Comparison of ENCODE assay signal across 9 cellular contexts in genomic region chr12:106343213-106343509, GRCh38. TPM values are rescaled to one million over a fixed set of nuclear protein-coding genes. Genes with fewer than 3 reads are reported as not detected.
A peak's percentile ranks its signal among the peaks of the same experiment; 100 is the strongest.
DNase-seq lines count a peak whose midpoint lies in the region; TF ChIP-seq lines count a peak whose summit lies in the region.
"Had no signal": no experiment of that assay in that cellular context is flagged by ENCODE, and none has a peak within 500 bp of the region (broad histone marks: within the 10 kb centered on the region; RNA-seq: fewer than 3 reads in every experiment).

No MANE protein-coding gene starts in this region.

- DNase-seq in SK-N-MC (ENCODE audit: low read depth, low spot score) (no peak), esophagus muscularis mucosa (ENCODE audit: extremely low spot score) (no peak), mesenchymal stem cell (no peak), suprapubic skin (ENCODE audit: low spot score in 2 of 2) (no peak), testis (no peak), A172 (ENCODE audit: low spot score) (no peak), NCI-H82 treated with DMSO at 0.1 percent for 48 hours (lab: John Stamatoyannopoulos, UW; ENCODE audit: unreplicated experiment) (no peak), NCI-H146 treated with DMSO at 0.1 percent for 48 hours (lab: John Stamatoyannopoulos, UW; ENCODE audit: unreplicated experiment) (no peak)
- DNase-seq: posterior cingulate gyrus had no signal

- H3K27me3 ChIP-seq in esophagus muscularis mucosa (no peaks in the 10 kb centered on the region), mesenchymal stem cell (ENCODE audit: control insufficient read depth in 1 of 2, insufficient read depth in 1 of 2, low read length in 2 of 2) (no peaks in the 10 kb centered on the region), suprapubic skin (no peaks in the 10 kb centered on the region), testis (no peaks in the 10 kb centered on the region)

- H3K4me3 ChIP-seq in SK-N-MC: 0 out of 2 replicates have a peak overlapping the region, but pooled peaks have one; percentile 36
- H3K4me3 ChIP-seq in esophagus muscularis mucosa: peak overlapping the region; percentile 15 to 31 (median 22)
- H3K4me3 ChIP-seq in mesenchymal stem cell (ENCODE audit: insufficient read depth in 1 of 2, low read depth in 1 of 2, low read length in 2 of 2): peak overlapping the region in 1 of 2 experiments; percentile 60
- H3K4me3 ChIP-seq in suprapubic skin: peak overlapping the region; percentile 26
- H3K4me3 ChIP-seq in testis: no peak overlapping the region

- H3K36me3 ChIP-seq in SK-N-MC (ENCODE audit: insufficient read depth, low read length): no peaks in the 10 kb centered on the region
- peaks cover 10 to 57% (median 23%) of the 10 kb centered on the region in 4 donors for H3K36me3 ChIP-seq in esophagus muscularis mucosa
- peaks cover 7 to 13% of the 10 kb centered on the region in 2 experiments for H3K36me3 ChIP-seq in mesenchymal stem cell (ENCODE audit: control insufficient read depth in 1 of 2, insufficient read depth in 2 of 2, low read depth in 1 of 2, low read length in 2 of 2)
- H3K36me3 ChIP-seq in suprapubic skin: peaks cover 4% of the 10 kb centered on the region
- no peaks in the 10 kb centered on the region for H3K36me3 ChIP-seq in testis (ENCODE audit: low read depth, missing control alignments)

- H2BK5ac ChIP-seq in mesenchymal stem cell (ENCODE audit: low read depth, low read length, poor library complexity, severe bottlenecking): no peak overlapping the region

- 64% methylated on average over 2 of the region's 2 CpGs for WGBS in esophagus muscularis mucosa
- 82% methylated on average over 1 of the region's 2 CpGs for WGBS in mesenchymal stem cell
- WGBS in suprapubic skin: 61% methylated on average over 2 of the region's 2 CpGs
- WGBS in testis, 2 donors: 49 to 51% methylated on average over 2 of the region's 2 CpGs

- no peak for TF ChIP-seq CTCF in esophagus muscularis mucosa (IDR thresholded peaks at IDR 0.05)
- TF ChIP-seq CTCF in suprapubic skin (IDR thresholded peaks at IDR 0.05): no peak
- no peak for TF ChIP-seq CTCF in testis (IDR thresholded peaks at IDR 0.05)

- no peak overlapping the region for H4K8ac ChIP-seq in mesenchymal stem cell (ENCODE audit: low read length)

- no peak overlapping the region for H2BK120ac ChIP-seq in mesenchymal stem cell (ENCODE audit: low read depth, low read length)

- H3K4ac ChIP-seq in mesenchymal stem cell (ENCODE audit: low read depth in 1 of 2, low read length in 2 of 2): no peak overlapping the region

- no peaks in the 10 kb centered on the region for H3K79me1 ChIP-seq in mesenchymal stem cell (replicated peaks; ENCODE audit: low read length, poor library complexity, severe bottlenecking)

- H2BK15ac ChIP-seq in mesenchymal stem cell (ENCODE audit: low read depth, poor library complexity, severe bottlenecking): no peak overlapping the region

- TF ChIP-seq EP300 in esophagus muscularis mucosa (IDR thresholded peaks at IDR 0.05): no peak
- no peak for TF ChIP-seq EP300 in suprapubic skin (IDR thresholded peaks at IDR 0.05)

- H3K4me1 ChIP-seq in esophagus muscularis mucosa: peaks cover 29 to 42% (median 41%) of the 10 kb centered on the region in 4 donors
- H3K4me1 ChIP-seq in mesenchymal stem cell (ENCODE audit: control insufficient read depth, insufficient read depth, low read depth, low read length): peaks cover 1% of the 10 kb centered on the region
- peaks cover 35% of the 10 kb centered on the region for H3K4me1 ChIP-seq in suprapubic skin
- H3K4me1 ChIP-seq in testis: peaks cover 16% of the 10 kb centered on the region

- H3K9ac ChIP-seq in SK-N-MC (ENCODE audit: insufficient read length) (peak overlapping the region; percentile 37), mesenchymal stem cell (ENCODE audit: low read length) (peak overlapping the region; percentile 84)

- H3K4me2 ChIP-seq in mesenchymal stem cell (ENCODE audit: low read length, poor library complexity, severe bottlenecking): no peak overlapping the region

- no peak overlapping the region for H3K23ac ChIP-seq in mesenchymal stem cell (ENCODE audit: low read length in 2 of 2)

- H3K14ac ChIP-seq in mesenchymal stem cell (ENCODE audit: low read length in 2 of 2): no peak overlapping the region

- H2AK5ac ChIP-seq in mesenchymal stem cell (ENCODE audit: low read length, severe bottlenecking): no peak overlapping the region

- H3K27ac ChIP-seq in SK-N-MC (no peak overlapping the region), esophagus muscularis mucosa (replicated peaks in 1 of 4) (peak overlapping the region; percentile 61 to 76 (median 70)), mesenchymal stem cell (ENCODE audit: low read length, poor library complexity, severe bottlenecking) (no peak overlapping the region), suprapubic skin (peak overlapping the region; percentile 79), testis (peak overlapping the region in 1 of 2 donors; percentile 57)

- no peaks in the 10 kb centered on the region for H3K9me3 ChIP-seq in SK-N-MC (ENCODE audit: low read depth, low read length)
- H3K9me3 ChIP-seq in esophagus muscularis mucosa: no peaks in the 10 kb centered on the region
- no peaks in the 10 kb centered on the region for H3K9me3 ChIP-seq in mesenchymal stem cell (ENCODE audit: control insufficient read depth, low read length)
- H3K9me3 ChIP-seq in suprapubic skin: no peaks in the 10 kb centered on the region
- no peaks in the 10 kb centered on the region for H3K9me3 ChIP-seq in testis

- H2BK12ac ChIP-seq in mesenchymal stem cell (ENCODE audit: low read length in 2 of 2): no peak overlapping the region

- no peak overlapping the region for H4K91ac ChIP-seq in mesenchymal stem cell (ENCODE audit: low read length)

- H2AFZ ChIP-seq in mesenchymal stem cell (ENCODE audit: low read depth, low read length): no peak overlapping the region

- intact Hi-C loops in esophagus muscularis mucosa (cut with DNase I): loop anchor here (5.0 kb wide), 2 partner anchors 36 to 116 kb away; no protein-coding TSS in a partner anchor
- intact Hi-C loops in testis (cut with DNase I; ENCODE audit: low total_unique reads): no loop called here

- H3K18ac ChIP-seq in mesenchymal stem cell (ENCODE audit: low read depth in 1 of 2, low read length in 2 of 2): no peak overlapping the region

- TF ChIP-seq POLR2A in esophagus muscularis mucosa (IDR thresholded peaks at IDR 0.05; ENCODE audit: low read depth): no peak
- TF ChIP-seq POLR2A in suprapubic skin (IDR thresholded peaks at IDR 0.05): no peak
- TF ChIP-seq POLR2A in testis (IDR thresholded peaks at IDR 0.05): no peak

RNA-seq across cellular contexts. Expression of gene POLR3B, which starts 14.4 kb away (rescaled TPM):
- total RNA-seq in esophagus muscularis mucosa: 1 to 10 TPM; 4.2 to 6.1 (median 5.3) TPM
- 5.9 TPM for polyA plus RNA-seq in mesenchymal stem cell (2013, experiment 1 of 2)
- 6.1 TPM for polyA plus RNA-seq in mesenchymal stem cell (2013, experiment 2 of 2)
- 10 to 100 TPM in 3 of 4 donors, 1 to 10 TPM in 1; 9.6 to 14.6 (median 12.6) TPM for total RNA-seq in suprapubic skin
- 10 to 100 TPM; 13.0 to 15.3 TPM for total RNA-seq in testis
- polyA plus RNA-seq in testis (ENCODE audit: insufficient read depth, low read depth, low replicate concordance): 9.1 TPM
- total RNA-seq in A172 (2014; rRNA removed; shearing (Covaris generic)): 7.2 and 8.6 TPM in 2 replicates

RNA-seq across cellular contexts. Expression of gene TCP11L2, which starts 40.6 kb away (rescaled TPM):
- total RNA-seq in esophagus muscularis mucosa (10 to 100 TPM; 32.1 to 52.3 (median 39.5) TPM), suprapubic skin (10 to 100 TPM; 38.1 to 70.6 (median 61.2) TPM), testis (10 to 100 TPM; 31.0 to 33.9 TPM)
- 9.8 TPM for polyA plus RNA-seq in mesenchymal stem cell (2013, experiment 1 of 2)
- polyA plus RNA-seq in mesenchymal stem cell (2013, experiment 2 of 2): 9.8 TPM
- 15.8 TPM for polyA plus RNA-seq in testis (ENCODE audit: insufficient read depth, low read depth, low replicate concordance)
- total RNA-seq in A172 (2014; rRNA removed; shearing (Covaris generic)): 3.6 TPM in 2 replicates

Comparison
In these comparisons a context has a peak if more than half of its experiments do, and no peak if none do; other contexts are left out.
1. H3K27ac ChIP-seq: peak in esophagus muscularis mucosa (4 of 4) and suprapubic skin (single experiment); none in SK-N-MC (single experiment) and mesenchymal stem cell (single experiment).
2. H3K4me3 ChIP-seq: peak in SK-N-MC (single experiment), esophagus muscularis mucosa (4 of 4) and suprapubic skin (single experiment); none in testis (0 of 2).